Comparison of ENCODE assay signal across 8 cellular contexts in the genomic region with DNA sequence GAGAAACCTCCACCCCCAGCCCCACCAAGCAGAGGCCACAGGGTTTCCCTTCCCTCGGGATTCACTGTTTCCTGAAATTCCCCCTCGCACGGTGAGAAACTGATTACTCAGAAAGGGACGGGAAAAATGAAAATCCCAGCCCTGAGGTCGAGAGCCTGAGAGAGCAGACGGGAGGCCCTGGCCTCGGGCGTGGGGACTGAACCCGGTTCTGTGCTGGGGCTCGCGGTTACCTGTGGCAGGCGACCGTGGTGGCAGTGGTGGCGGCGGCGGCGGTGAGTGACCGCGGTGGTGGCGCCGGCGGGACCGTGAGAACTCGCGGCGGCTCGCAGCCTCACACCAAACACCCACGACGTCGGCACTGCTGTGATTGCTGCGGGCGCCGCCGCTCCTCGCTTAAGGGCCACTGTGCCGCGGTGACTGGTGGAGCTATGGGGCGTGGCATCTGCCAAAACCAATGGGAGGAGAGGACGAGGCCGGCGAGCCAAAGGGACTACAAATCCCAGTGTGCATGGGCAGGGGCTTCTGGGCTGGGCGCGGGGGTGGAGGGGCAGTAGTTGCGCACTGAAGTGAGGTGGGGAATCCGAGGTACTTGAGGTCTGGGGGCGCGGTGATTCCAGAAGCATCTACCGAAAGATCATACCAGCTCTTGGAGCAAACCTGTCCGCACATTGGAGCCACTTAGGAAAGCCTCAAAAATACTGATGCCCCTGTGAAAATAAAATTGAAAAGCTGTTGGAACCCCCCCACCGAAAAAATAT. TPM values are rescaled to one million over a fixed set of nuclear protein-coding genes. Genes with fewer than 3 reads are reported as not detected.
DNase-seq lines count a peak whose midpoint lies in the region; ATAC-seq and TF ChIP-seq lines count a peak whose summit lies in the region.

A gene (minus strand): TSS at position 369 of the 758 bp plus-strand sequence. CDS start 15,841 bp downstream, outside the sequence.

- H3K27ac ChIP-seq in 22Rv1 (0 out of 2 replicates have a peak within 1 kb of the TSS, but pooled peaks have one; percentile 36), left lung (peak within 1 kb of the TSS; percentile 81 to 82)

- peak; percentile 67 for ATAC-seq in GM18520 (IDR thresholded peaks at IDR 0.05; ENCODE audit: unreplicated experiment)
- peak; percentile 57 for ATAC-seq in HG03064 (IDR thresholded peaks at IDR 0.05; ENCODE audit: low read depth, unreplicated experiment)
- peak; percentile 98 for ATAC-seq in left lung

- H3K4me1 ChIP-seq in left lung, result peaks cover 6 to 28% of the 10 kb centered on the region in 2 donors

- DNase-seq in NCI-H345 (lab: John Stamatoyannopoulos, UW) (peak; percentile 97), dermis microvascular lymphatic vessel endothelial cell (ENCODE audit: low read depth in 2 of 2) (peak; percentile 91 to 98), left lung (peak; percentile 95 to 96)
- peak; percentile 89 for DNase-seq in activated CD4-positive, alpha-beta memory T cell treated with anti-CD3 and anti-CD28 coated beads for 36 hours
- DNase-seq in stimulated activated CD4-positive, alpha-beta T cell treated with anti-CD3 and anti-CD28 coated beads, Interleukin-2, amount 100 ng/mL, for 24 hours, result peak; percentile 81 to 82

- TF ChIP-seq CTCF in 22Rv1 (IDR thresholded peaks at IDR 0.05) (no peak), left lung (IDR thresholded peaks at IDR 0.05) (no peak)

- POLR2A ChIA-PET in activated CD4-positive, alpha-beta memory T cell treated with anti-CD3 and anti-CD28 coated beads for 36 hours (lab: Charles Lee), result no interaction called here

- peaks cover 48% of the 10 kb centered on the region for H3K27me3 Mint-ChIP-seq in activated CD4-positive, alpha-beta memory T cell treated with anti-CD3 and anti-CD28 coated beads for 36 hours

- H3K27me3 ChIP-seq in left lung, result peaks cover 0 to 45% of the 10 kb centered on the region in 2 donors

- H3K9me3 Mint-ChIP-seq in activated CD4-positive, alpha-beta memory T cell treated with anti-CD3 and anti-CD28 coated beads for 36 hours, result no peaks in the 10 kb centered on the region

- peak within 1 kb of the TSS; percentile 66 to 67 for H3K4me3 ChIP-seq in left lung

- CTCF ChIA-PET in activated CD4-positive, alpha-beta memory T cell treated with anti-CD3 and anti-CD28 coated beads for 36 hours (lab: Charles Lee), result interaction anchor here (0.6 to 1.3 kb wide), 3 partner anchors 21 to 1659 kb away, joined by 3 read pairs; no protein-coding TSS in a partner anchor

- H3K36me3 Mint-ChIP-seq in activated CD4-positive, alpha-beta memory T cell treated with anti-CD3 and anti-CD28 coated beads for 36 hours, result no peaks in the 10 kb centered on the region

- no peak within 1 kb of the TSS for H3K27ac Mint-ChIP-seq in activated CD4-positive, alpha-beta memory T cell treated with anti-CD3 and anti-CD28 coated beads for 36 hours

- H3K4me1 Mint-ChIP-seq in activated CD4-positive, alpha-beta memory T cell treated with anti-CD3 and anti-CD28 coated beads for 36 hours (ENCODE audit: low read depth), result peaks cover 36% of the 10 kb centered on the region

- peak within 1 kb of the TSS; percentile 74 for H3K4me3 Mint-ChIP-seq in activated CD4-positive, alpha-beta memory T cell treated with anti-CD3 and anti-CD28 coated beads for 36 hours

- peaks cover 0 to 1% of the 10 kb centered on the region in 2 donors for H3K36me3 ChIP-seq in left lung

- intact Hi-C loops in activated CD4-positive, alpha-beta memory T cell treated with anti-CD3 and anti-CD28 coated beads for 36 hours (cut with micrococcal nuclease), result loop anchor here (1.0 to 2.0 kb wide), 2 partner anchors 18 to 20 kb away; no protein-coding TSS in a partner anchor
- intact Hi-C loops in left lung (cut with DNase I), result no loop called here

- no peaks in the 10 kb centered on the region for H3K9me3 ChIP-seq in left lung

RNA-seq across cellular contexts. Expression of the gene that starts here (rescaled TPM):
- 10 to 100 TPM in 1 of 2 experiments, 1 to 10 TPM in 1; 9.2 to 10.2 TPM for total RNA-seq in activated CD4-positive, alpha-beta memory T cell treated with anti-CD3 and anti-CD28 coated beads for 36 hours
- total RNA-seq in dermis microvascular lymphatic vessel endothelial cell (52.6 and 209 TPM in 2 replicates), left lung (100 to 1,000 TPM; 247 to 251 TPM)

Comparison
In these comparisons a context has a peak if more than half of its experiments do, and no peak if none do; other contexts are left out.
1. Peak in every context shown above with its lines: DNase-seq, ATAC-seq, H3K4me3 ChIP-seq and H3K27ac ChIP-seq.